ENCODE assay signal across 2 cellular contexts in the genomic region with DNA sequence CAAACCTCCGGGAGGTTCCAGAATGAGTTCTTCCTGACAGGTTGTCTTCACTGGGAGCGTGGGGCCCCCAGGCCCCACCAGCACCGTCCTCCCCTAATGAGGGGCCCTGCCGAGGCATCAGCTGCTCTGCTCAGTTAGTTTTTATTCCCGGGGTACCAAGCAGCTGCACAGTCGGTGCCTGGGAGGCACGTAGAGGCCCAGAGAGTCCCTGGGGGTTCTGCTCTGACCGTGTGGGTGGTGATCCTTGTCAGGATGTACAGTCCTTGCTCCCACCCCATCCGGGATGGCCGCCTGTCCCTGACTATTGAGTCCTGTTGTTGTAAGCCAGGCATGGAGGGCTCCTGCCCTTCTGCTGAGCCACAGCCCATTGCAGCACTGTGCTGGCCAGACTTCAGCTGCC.
TF ChIP-seq lines count a peak whose summit lies in the region.

No MANE protein-coding gene starts in this region.

TF ChIP-seq in endothelial cell of umbilical vein, 7 proteins besides CTCF, POLR2A, EP300 and RAD21:
- no peak for TF ChIP-seq MAX (IDR thresholded peaks at IDR 0.05; ENCODE audit: insufficient read depth, insufficient read length)
- TF ChIP-seq MYC (IDR thresholded peaks at IDR 0.05; ENCODE audit: low read depth, low read length) = no peak
- TF ChIP-seq JUN (IDR thresholded peaks at IDR 0.05; ENCODE audit: borderline replicate concordance, insufficient read depth, insufficient read length, low read depth) = no peak
- TF ChIP-seq EZH2 (IDR thresholded peaks at IDR 0.05; ENCODE audit: borderline replicate concordance, low read depth, low read length, severe bottlenecking) = no peak
- no peak for TF ChIP-seq GATA2 (IDR thresholded peaks at IDR 0.05; ENCODE audit: insufficient read depth, insufficient read length, low read depth, low read length)
- no peak for TF ChIP-seq FOS (IDR thresholded peaks at IDR 0.05; ENCODE audit: borderline replicate concordance, insufficient read depth, low read length)
- TF ChIP-seq POLR2AphosphoS5 (IDR thresholded peaks at IDR 0.05; ENCODE audit: insufficient read depth, low read depth, low read length) = no peak

TF ChIP-seq in SK-N-SH treated with all-trans-retinoic acid at 6 μM for 48 hours, 23 proteins besides CTCF, POLR2A, EP300 and RAD21:
- no peak for TF ChIP-seq POU6F1 (CRISPR knock-in tag; IDR thresholded peaks at IDR 0.05; ENCODE audit: borderline replicate concordance, low read depth)
- TF ChIP-seq, protein P1, sequence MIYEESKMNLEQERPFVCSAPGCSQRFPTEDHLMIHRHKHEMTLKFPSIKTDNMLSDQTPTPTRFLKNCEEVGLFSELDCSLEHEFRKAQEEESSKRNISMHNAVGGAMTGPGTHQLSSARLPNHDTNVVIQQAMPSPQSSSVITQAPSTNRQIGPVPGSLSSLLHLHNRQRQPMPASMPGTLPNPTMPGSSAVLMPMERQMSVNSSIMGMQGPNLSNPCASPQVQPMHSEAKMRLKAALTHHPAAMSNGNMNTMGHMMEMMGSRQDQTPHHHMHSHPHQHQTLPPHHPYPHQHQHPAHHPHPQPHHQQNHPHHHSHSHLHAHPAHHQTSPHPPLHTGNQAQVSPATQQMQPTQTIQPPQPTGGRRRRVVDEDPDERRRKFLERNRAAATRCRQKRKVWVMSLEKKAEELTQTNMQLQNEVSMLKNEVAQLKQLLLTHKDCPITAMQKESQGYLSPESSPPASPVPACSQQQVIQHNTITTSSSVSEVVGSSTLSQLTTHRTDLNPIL (CRISPR knock-in tag; IDR thresholded peaks at IDR 0.05; ENCODE audit: low read depth) = no peak
- TF ChIP-seq SNAI2 (CRISPR knock-in tag; IDR thresholded peaks at IDR 0.05) = no peak
